17 cellular contexts compared by ENCODE assay signal in genomic region chr19:35109395-35110112, GRCh38. TPM values are rescaled to one million over a fixed set of nuclear protein-coding genes. Genes with fewer than 3 reads are reported as not detected.
DNase-seq lines count a peak whose midpoint lies in the region; ATAC-seq and TF ChIP-seq lines count a peak whose summit lies in the region.
"Had no signal": no experiment of that assay in that cellular context is flagged by ENCODE, and none has a peak within 500 bp of the region (broad histone marks: within the 10 kb centered on the region; RNA-seq: fewer than 3 reads in every experiment).

No MANE protein-coding gene starts in this region.

- peak overlapping the region; percentile 70 for H3K27ac ChIP-seq in suprapubic skin
- H3K27ac ChIP-seq: BLaER1 treated with 17β-estradiol and CSF1 and Interleukin-3, amounts not matched to agents 10 nM and 100 nM; body of pancreas; ovary had no signal

- no peaks in the 10 kb centered on the region for H3K9me3 Mint-ChIP-seq in MCF 10A (ENCODE audit: unreplicated experiment)

- peaks cover 24% of the 10 kb centered on the region for H3K4me1 Mint-ChIP-seq in MCF 10A (ENCODE audit: insufficient read depth, unreplicated experiment)

- DNase-seq in HPDE6-E6E7 (ENCODE audit: extremely low spot score) (peak; percentile 67), MCF 10A (ENCODE audit: unreplicated experiment) (peak; percentile 73), hypothalamus (lab: John Stamatoyannopoulos, UW) (peak in 37 of 51 donors; percentile 24 to 79 (median 55)), suprapubic skin (ENCODE audit: low spot score in 2 of 2) (no peak), HAP-1 (ENCODE audit: low spot score in 2 of 2) (no peak)
- no peak for DNase-seq in activated CD8-positive, alpha-beta memory T cell treated with anti-CD3 and anti-CD28 coated beads, Interleukin-2, amount 50 U/mL, for 4 hours
- DNase-seq: activated gamma-delta T cell; body of pancreas; DND-41; effector CD4-positive, alpha-beta T cell; MV-4-11; NCI-H345; ovary; PC-3 had no signal

- WGBS in suprapubic skin, result 38% methylated on average over 21 of the region's 22 CpGs

- TF ChIP-seq CTCF in MCF 10A (IDR thresholded peaks at IDR 0.05; ENCODE audit: unreplicated experiment), result no peak
- no peak for TF ChIP-seq CTCF in suprapubic skin (IDR thresholded peaks at IDR 0.05)

- CTCF ChIA-PET in MCF 10A (lab: Yijun Ruan, JAX), result interaction anchor here (0.7 to 3.4 kb wide), 7 partner anchors 9 to 142 kb away, joined by 3 to 16 read pairs (median 3); partner anchors contain the start of gene LGI4

- no peak overlapping the region for H3K4me3 Mint-ChIP-seq in MCF 10A (ENCODE audit: unreplicated experiment)

- H3K27me3 ChIP-seq in suprapubic skin (no peaks in the 10 kb centered on the region), HAP-1 (ENCODE audit: low read depth) (no peaks in the 10 kb centered on the region)
- H3K27me3 ChIP-seq: BLaER1 treated with 17β-estradiol and CSF1 and Interleukin-3, amounts not matched to agents 10 nM and 100 nM; body of pancreas; ovary had no signal

- no peak for TF ChIP-seq EP300 in suprapubic skin (IDR thresholded peaks at IDR 0.05)

- intact Hi-C loops in MCF 10A (cut with micrococcal nuclease), result no loop called here

- H3K4me3 ChIP-seq in suprapubic skin (no peak overlapping the region), HAP-1 (no peak overlapping the region)
- H3K4me3 ChIP-seq: BLaER1 treated with 17β-estradiol and CSF1 and Interleukin-3, amounts not matched to agents 10 nM and 100 nM; body of pancreas; ovary had no signal

- H3K4me1 ChIP-seq in suprapubic skin, result peaks cover 54% of the 10 kb centered on the region
- no peaks in the 10 kb centered on the region; the same call in 1 of the 2 replicates for H3K4me1 ChIP-seq in HAP-1

- H3K27ac Mint-ChIP-seq in MCF 10A (ENCODE audit: low read depth, unreplicated experiment), result peak overlapping the region; percentile 76

- in situ Hi-C loops in HAP-1 (cut with MboI; ENCODE audit: low sequenced_read_pairs), result no loop called here

- ATAC-seq in GM19035 (IDR thresholded peaks at IDR 0.05; ENCODE audit: unreplicated experiment), result no peak
- ATAC-seq: body of pancreas, PC-3 had no signal

- H3K36me3 Mint-ChIP-seq in MCF 10A (ENCODE audit: insufficient read depth, unreplicated experiment), result no peaks in the 10 kb centered on the region

- no TSS peak for BruUV-seq in MCF 10A (replicated peaks; lab: Mats Ljungman, UMichigan)

- TF ChIP-seq POLR2A in suprapubic skin (IDR thresholded peaks at IDR 0.05), result no peak

- POLR2A ChIA-PET in MCF 10A (lab: Yijun Ruan, JAX), result interaction anchor here (0.7 to 7.1 kb wide), 5 partner anchors 11 to 65 kb away, joined by 3 to 40 read pairs (median 3); no protein-coding TSS in a partner anchor

- H3K9me3 ChIP-seq in suprapubic skin, result no peaks in the 10 kb centered on the region
- H3K9me3 ChIP-seq in HAP-1, result no peaks in the 10 kb centered on the region
- H3K9me3 ChIP-seq: body of pancreas, ovary had no signal

- H3K36me3 ChIP-seq in suprapubic skin (no peaks in the 10 kb centered on the region), HAP-1 (replicated peaks) (no peaks in the 10 kb centered on the region)
- H3K36me3 ChIP-seq: BLaER1 treated with 17β-estradiol and CSF1 and Interleukin-3, amounts not matched to agents 10 nM and 100 nM; ovary had no signal

- H3K27me3 Mint-ChIP-seq in MCF 10A (ENCODE audit: insufficient read depth, unreplicated experiment), result no peaks in the 10 kb centered on the region

RNA-seq across cellular contexts. Expression of gene FXYD3, which starts 6.1 kb away (rescaled TPM):
- 4.3 and 6.9 TPM in 2 replicates for total RNA-seq in MCF 10A (2022)
- 100 to 1,000 TPM; 383 to 765 (median 575) TPM for total RNA-seq in suprapubic skin
- total RNA-seq: mononuclear cell had no signal

RNA-seq across cellular contexts. Expression of gene LGI4, which starts 25.3 kb away (rescaled TPM):
- 0.91 TPM in 1 of 2 replicates, not detected in the other for total RNA-seq in MCF 10A (2022)
- 10 to 100 TPM in 1 of 4 donors, 1 to 10 TPM in 3; 4.3 to 11.8 (median 7.8) TPM for total RNA-seq in suprapubic skin

RNA-seq across cellular contexts. Expression of gene FXYD1, which starts 29.1 kb away (rescaled TPM):
- not detected in 2 replicates for total RNA-seq in MCF 10A (2022)
- total RNA-seq in suprapubic skin, result 10 to 100 TPM in 1 of 4 donors, 1 to 10 TPM in 3; 2.0 to 10.9 (median 6.7) TPM
- total RNA-seq: PC-3 had no signal

RNA-seq across cellular contexts. Expression of gene FXYD7, which starts 33.5 kb away (rescaled TPM):
- total RNA-seq in MCF 10A (2022) (not detected in 2 replicates), suprapubic skin (1 to 10 TPM in 1 of 4 donors, not detected in 3; 2.2 TPM)
- total RNA-seq: PC-3 had no signal

RNA-seq across cellular contexts. Expression of gene FXYD5, which starts 45.0 kb away (rescaled TPM):
- 150 and 159 TPM in 2 replicates for total RNA-seq in MCF 10A (2022)
- total RNA-seq in suprapubic skin, result 10 to 100 TPM; 29.8 to 64.8 (median 37.7) TPM

Comparison
In these comparisons a context has a peak if more than half of its experiments do, and no peak if none do; other contexts are left out.
1. DNase-seq: peak in HPDE6-E6E7 (single experiment), MCF 10A (single experiment) and hypothalamus (37 of 51); none in suprapubic skin (0 of 2), HAP-1 (0 of 2) and activated CD8-positive, alpha-beta memory T cell treated with anti-CD3 and anti-CD28 coated beads, Interleukin-2, amount 50 U/mL, for 4 hours (single experiment).
2. RNA of gene FXYD3, which starts 6.1 kb away (total RNA-seq): 383 to 765 TPM in suprapubic skin; 4.3 to 6.9 TPM in MCF 10A; every median in the first group is over 10 times any median in the second.